In genomic region chr1:36864182-36865079, GRCh38 we compare ENCODE assay signal across 10 cellular contexts.
DNase-seq lines count a peak whose midpoint lies in the region; ATAC-seq and TF ChIP-seq lines count a peak whose summit lies in the region.
"Had no signal": no experiment of that assay in that cellular context is flagged by ENCODE, and none has a peak within 500 bp of the region (broad histone marks: within the 10 kb centered on the region; RNA-seq: fewer than 3 reads in every experiment).

No MANE protein-coding gene starts in this region.

- DNase-seq in activated naive CD4-positive, alpha-beta T cell treated with anti-CD3 and anti-CD28 coated beads for 36 hours = peak; percentile 41
- no peak for DNase-seq in activated naive CD4-positive, alpha-beta T cell treated with anti-CD3 and anti-CD28 coated beads, Interleukin-2, amount 50 U/mL, for 16 hours
- DNase-seq in NCI-H1092 treated with DMSO at 0.1 percent for 48 hours (lab: John Stamatoyannopoulos, UW) = peak; percentile 44
- DNase-seq in dorsolateral prefrontal cortex = peak in 2 of 10 donors; percentile 29 to 32
- peak; percentile 69 for DNase-seq in stimulated activated CD8-positive, alpha-beta memory T cell treated with anti-CD3 and anti-CD28 coated beads, Interleukin-4, amount 100 ng/mL, for 48 hours
- no peak for DNase-seq in CD4-positive, alpha-beta T cell
- DNase-seq in GM19240 (ENCODE audit: insufficient read length, low spot score) = no peak
- DNase-seq: EL had no signal

- peaks cover 2% of the 10 kb centered on the region for H3K27me3 Mint-ChIP-seq in activated naive CD4-positive, alpha-beta T cell treated with anti-CD3 and anti-CD28 coated beads for 36 hours (ENCODE audit: low read depth)
- H3K27me3 Mint-ChIP-seq in CD4-positive, alpha-beta T cell = peaks cover 32% of the 10 kb centered on the region

- intact Hi-C loops in activated naive CD4-positive, alpha-beta T cell treated with anti-CD3 and anti-CD28 coated beads for 36 hours (cut with micrococcal nuclease) = no loop called here
- intact Hi-C loops in dorsolateral prefrontal cortex (cut with DNase I) = loop anchor here in 1 of 2 donors (10.0 kb wide), 2 partner anchors 170 to 250 kb away; partner anchors contain the start of gene GRIK3
- intact Hi-C loops in CD4-positive, alpha-beta T cell (cut with DNase I, micrococcal nuclease) = no loop called here

- peak in 48 of 56 donors; percentile 9 to 56 (median 38) for TF ChIP-seq CTCF in dorsolateral prefrontal cortex (IDR thresholded peaks at IDR 0.05 in 54 of 56, conservative IDR thresholded peaks at IDR 0.05 in 2 of 56; ENCODE audit: low read depth in 1 of 56, partially characterized antibody in 56 of 56)
- no peak for TF ChIP-seq CTCF in CD4-positive, alpha-beta T cell (IDR thresholded peaks at IDR 0.05)

- H3K4me3 Mint-ChIP-seq in activated naive CD4-positive, alpha-beta T cell treated with anti-CD3 and anti-CD28 coated beads for 36 hours = no peak overlapping the region
- H3K4me3 Mint-ChIP-seq in CD4-positive, alpha-beta T cell = no peak overlapping the region

- H3K36me3 Mint-ChIP-seq in activated naive CD4-positive, alpha-beta T cell treated with anti-CD3 and anti-CD28 coated beads for 36 hours (ENCODE audit: low read depth) = no peaks in the 10 kb centered on the region
- H3K36me3 Mint-ChIP-seq in CD4-positive, alpha-beta T cell (ENCODE audit: low read depth) = no peaks in the 10 kb centered on the region

- H3K4me1 Mint-ChIP-seq in activated naive CD4-positive, alpha-beta T cell treated with anti-CD3 and anti-CD28 coated beads for 36 hours (ENCODE audit: low read depth) = no peaks in the 10 kb centered on the region
- H3K4me1 Mint-ChIP-seq in CD4-positive, alpha-beta T cell (ENCODE audit: low read depth) = no peaks in the 10 kb centered on the region

- POLR2A ChIA-PET in CD4-positive, alpha-beta T cell (lab: Charles Lee) = no interaction called here

- H3K9me3 ChIP-seq in CD4-positive, alpha-beta T cell (ENCODE audit: control insufficient read depth, low read length) = no peaks in the 10 kb centered on the region

- no peak for ATAC-seq in CD4-positive, alpha-beta T cell (ENCODE audit: poor library complexity)
- ATAC-seq in HG03342 (IDR thresholded peaks at IDR 0.05; ENCODE audit: unreplicated experiment) = no peak

- H3K27ac Mint-ChIP-seq in activated naive CD4-positive, alpha-beta T cell treated with anti-CD3 and anti-CD28 coated beads for 36 hours = no peak overlapping the region
- no peak overlapping the region for H3K27ac Mint-ChIP-seq in CD4-positive, alpha-beta T cell

- H3K4me3 ChIP-seq in dorsolateral prefrontal cortex = no peak overlapping the region

- H3K27me3 ChIP-seq in dorsolateral prefrontal cortex = peaks cover 0 to 9% (median 0%) of the 10 kb centered on the region in 45 donors
- no peaks in the 10 kb centered on the region for H3K27me3 ChIP-seq in CD4-positive, alpha-beta T cell (ENCODE audit: control insufficient read depth, insufficient read depth, low read length)

- H3K27ac ChIP-seq in dorsolateral prefrontal cortex = peak overlapping the region in 1 of 59 donors; percentile 32
- no peak overlapping the region for H3K27ac ChIP-seq in CD4-positive, alpha-beta T cell (ENCODE audit: low read depth, low read length)
- H3K27ac ChIP-seq: parathyroid adenoma had no signal

- no peaks in the 10 kb centered on the region for H3K9me3 Mint-ChIP-seq in activated naive CD4-positive, alpha-beta T cell treated with anti-CD3 and anti-CD28 coated beads for 36 hours
- H3K9me3 Mint-ChIP-seq in CD4-positive, alpha-beta T cell = no peaks in the 10 kb centered on the region

- CTCF ChIA-PET in activated naive CD4-positive, alpha-beta T cell treated with anti-CD3 and anti-CD28 coated beads for 36 hours (lab: Charles Lee) = interaction anchor here (0.6 to 1.3 kb wide), 2 partner anchors 14 to 289 kb away, joined by 3 read pairs; no protein-coding TSS in a partner anchor
- CTCF ChIA-PET in CD4-positive, alpha-beta T cell (lab: Charles Lee) = no interaction called here

Comparison
In these comparisons a context has a peak if more than half of its experiments do, and no peak if none do; other contexts are left out.
1. DNase-seq: peak in activated naive CD4-positive, alpha-beta T cell treated with anti-CD3 and anti-CD28 coated beads for 36 hours (single experiment), NCI-H1092 treated with DMSO at 0.1 percent for 48 hours (single experiment) and stimulated activated CD8-positive, alpha-beta memory T cell treated with anti-CD3 and anti-CD28 coated beads, Interleukin-4, amount 100 ng/mL, for 48 hours (single experiment); none in activated naive CD4-positive, alpha-beta T cell treated with anti-CD3 and anti-CD28 coated beads, Interleukin-2, amount 50 U/mL, for 16 hours (single experiment), CD4-positive, alpha-beta T cell (0 of 10) and GM19240 (single experiment).